Comparison of ENCODE assay signal across 33 cellular contexts in the genomic region with DNA sequence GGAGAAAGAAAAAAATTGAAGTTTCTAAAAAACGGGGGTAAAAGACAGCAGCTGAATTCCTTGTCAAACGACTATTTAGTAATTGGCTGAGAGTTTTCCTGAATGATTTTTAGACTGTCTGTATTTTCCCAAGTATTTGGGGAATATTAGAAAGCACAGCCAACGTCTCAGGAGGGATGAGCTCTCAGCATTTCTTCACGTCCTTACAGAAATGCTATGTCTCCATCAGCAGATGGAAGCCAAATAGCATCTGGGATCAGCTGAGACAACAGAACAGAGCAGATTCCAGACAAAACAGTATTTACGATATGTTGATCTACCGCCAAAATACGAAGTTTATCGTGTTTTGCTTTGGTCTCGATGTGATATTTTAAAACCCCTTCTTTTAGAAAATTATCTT. TPM values are rescaled to one million over a fixed set of nuclear protein-coding genes. Genes with fewer than 3 reads are reported as not detected.
"Had no signal": no experiment of that assay in that cellular context is flagged by ENCODE, and none has a peak within 500 bp of the region (broad histone marks: within the 10 kb centered on the region; RNA-seq: fewer than 3 reads in every experiment).

No MANE protein-coding gene starts in this region.

- H3K36me3 ChIP-seq: esophagus muscularis mucosa, heart left ventricle, lower lobe of right lung, pancreas, sigmoid colon, stomach, tibial artery had no signal

- DNase-seq: caudate nucleus; cerebellar nuclear complex; dorsolateral prefrontal cortex; effector CD4-positive, alpha-beta T cell; heart left ventricle; kidney; lower lobe of right lung; naive thymus-derived CD8-positive, alpha-beta T cell; occipital lobe; pancreas; retina; sigmoid colon; stimulated activated CD4-positive, alpha-beta T cell treated with anti-CD3 and anti-CD28 coated beads, Interleukin-2, amount 100 ng/mL, for 24 hours; stimulated activated CD4-positive, alpha-beta T cell treated with anti-CD3 and anti-CD28 coated beads, Interleukin-4, amount 100 ng/mL, for 24 hours; stimulated activated naive CD4-positive, alpha-beta T cell treated with Interleukin-2 at 50 U/mL for 16 hours; stomach; testis; tibial artery had no signal

- H3K9me3 ChIP-seq: esophagus muscularis mucosa, heart left ventricle, lower lobe of right lung, pancreas, sigmoid colon, stomach, testis, tibial artery had no signal

- H3K9me3 Mint-ChIP-seq: stimulated activated effector memory CD8-positive, alpha-beta T cell treated with anti-CD3 and anti-CD28 coated beads, Interleukin-12 subunit alpha, Interleukin-12 subunit beta, amount 100 ng/mL, for 72 hours had no signal

- H3K4me3 Mint-ChIP-seq: naive thymus-derived CD8-positive, alpha-beta T cell; stimulated activated effector memory CD8-positive, alpha-beta T cell treated with anti-CD3 and anti-CD28 coated beads, Interleukin-12 subunit alpha, Interleukin-12 subunit beta, amount 100 ng/mL, for 72 hours; type B pancreatic cell had no signal

- H3K27me3 Mint-ChIP-seq: naive thymus-derived CD8-positive, alpha-beta T cell had no signal

- H3K27ac Mint-ChIP-seq: stimulated activated effector memory CD8-positive, alpha-beta T cell treated with anti-CD3 and anti-CD28 coated beads, Interleukin-12 subunit alpha, Interleukin-12 subunit beta, amount 100 ng/mL, for 72 hours; type B pancreatic cell had no signal

- H3K4me3 ChIP-seq: dorsolateral prefrontal cortex, esophagus muscularis mucosa, heart left ventricle, hepatocyte, lower lobe of right lung, pancreas, sigmoid colon, stomach, testis, tibial artery had no signal

- H3K4me1 Mint-ChIP-seq: stimulated activated effector memory CD8-positive, alpha-beta T cell treated with anti-CD3 and anti-CD28 coated beads, Interleukin-12 subunit alpha, Interleukin-12 subunit beta, amount 100 ng/mL, for 72 hours had no signal

- H3K36me3 Mint-ChIP-seq: stimulated activated effector memory CD8-positive, alpha-beta T cell treated with anti-CD3 and anti-CD28 coated beads, Interleukin-12 subunit alpha, Interleukin-12 subunit beta, amount 100 ng/mL, for 72 hours; type B pancreatic cell had no signal

- H3K4me1 ChIP-seq: esophagus muscularis mucosa, lower lobe of right lung, sigmoid colon, testis, tibial artery had no signal

- ATAC-seq: left lobe of liver; lower lobe of right lung; naive thymus-derived CD8-positive, alpha-beta T cell; pancreas; stimulated activated effector memory CD8-positive, alpha-beta T cell treated with anti-CD3 and anti-CD28 coated beads, Interleukin-12 subunit alpha, Interleukin-12 subunit beta, amount 100 ng/mL, for 72 hours had no signal

- H3K27me3 ChIP-seq: dorsolateral prefrontal cortex, heart left ventricle, hepatocyte, pancreas, sigmoid colon, stomach, testis, tibial artery had no signal

- H3K27ac ChIP-seq: dorsolateral prefrontal cortex, esophagus muscularis mucosa, hepatocyte, lower lobe of right lung, pancreas, sigmoid colon, stomach, tibial artery had no signal

RNA-seq across cellular contexts. Expression of a gene that starts 5.3 kb away (rescaled TPM):
- total RNA-seq: endothelial cell of umbilical vein; epithelial cell of proximal tubule; glomerular endothelial cell; kidney; left lobe of liver; lower lobe of right lung; mesenteric fat pad; myocyte; naive thymus-derived CD8-positive, alpha-beta T cell; posterior vena cava; pulmonary artery endothelial cell; skeletal muscle tissue; subcutaneous adipose tissue had no signal
- polyA plus RNA-seq: endothelial cell of umbilical vein, heart left ventricle, hepatocyte, neural cell had no signal
